Comparison of ENCODE assay signal across 1 cellular context in genomic region chr6:44387346-44388134, GRCh38.
TF ChIP-seq lines count a peak whose summit lies in the region.

TSS of gene CDC5L (plus strand) at chr6:44387706. CDS start at chr6:44387824, 118 bp downstream.

TF ChIP-seq in HepG2, 621 proteins besides CTCF, POLR2A, EP300 and RAD21 (continued from another document and continues in another):
- TF ChIP-seq HOXA7 (CRISPR knock-in tag; IDR thresholded peaks at IDR 0.05) (0 out of 2 replicates have a peak, but pooled peaks have one; percentile 61), PHF8 (CRISPR knock-in tag; IDR thresholded peaks at IDR 0.05) (peak; percentile 95), MTERF4 (CRISPR knock-in tag; IDR thresholded peaks at IDR 0.05) (no peak; the same call in 1 of the 2 replicates), HNF1B (CRISPR knock-in tag; IDR thresholded peaks at IDR 0.05) (peak; percentile 93), TP53 (CRISPR knock-in tag; conservative IDR thresholded peaks at IDR 0.05) (no peak), ATF6 (CRISPR knock-in tag; conservative IDR thresholded peaks at IDR 0.05) (0 out of 2 replicates have a peak, but pooled peaks have one; percentile 48), ZXDC (CRISPR knock-in tag; IDR thresholded peaks at IDR 0.05) (peak; percentile 98), PBX2 (CRISPR knock-in tag; IDR thresholded peaks at IDR 0.05) (no peak), HNF4A (CRISPR knock-in tag; IDR thresholded peaks at IDR 0.05) (no peak), ZNF747 (CRISPR knock-in tag; IDR thresholded peaks at IDR 0.05; ENCODE audit: borderline replicate concordance) (peak; percentile 84; the same call in 1 of the 2 replicates), TBP (CRISPR knock-in tag; IDR thresholded peaks at IDR 0.05) (no peak), E2F2 (CRISPR knock-in tag; IDR thresholded peaks at IDR 0.05; ENCODE audit: borderline replicate concordance) (no peak), PRDM4 (CRISPR knock-in tag; IDR thresholded peaks at IDR 0.05; ENCODE audit: borderline replicate concordance) (no peak), AGO1 (IDR thresholded peaks at IDR 0.05; ENCODE audit: low read depth, low read length, poor library complexity, severe bottlenecking) (peak; percentile 44), GMEB1 (CRISPR knock-in tag; IDR thresholded peaks at IDR 0.05; ENCODE audit: borderline replicate concordance) (peak; percentile 84), ZFP91 (CRISPR knock-in tag; IDR thresholded peaks at IDR 0.05; ENCODE audit: borderline replicate concordance) (peak; percentile 85), ZKSCAN8 (CRISPR knock-in tag; IDR thresholded peaks at IDR 0.05; ENCODE audit: borderline replicate concordance) (no peak; the same call in 1 of the 2 replicates), ARNT2 (CRISPR knock-in tag; IDR thresholded peaks at IDR 0.05; ENCODE audit: low read depth) (peak; percentile 100), HNRNPL (IDR thresholded peaks at IDR 0.05; ENCODE audit: low read depth, low read length) (0 out of 2 replicates have a peak, but pooled peaks have one; percentile 55), ZZZ3 (CRISPR knock-in tag; IDR thresholded peaks at IDR 0.05; ENCODE audit: borderline replicate concordance) (peak; percentile 84; the same call in 1 of the 2 replicates), PHF21A (CRISPR knock-in tag; IDR thresholded peaks at IDR 0.05) (peak; percentile 63; the same call in 1 of the 2 replicates), TFDP2 (CRISPR knock-in tag; IDR thresholded peaks at IDR 0.05) (peak; percentile 96), RELA (CRISPR knock-in tag; IDR thresholded peaks at IDR 0.05) (no peak; the same call in 1 of the 2 replicates), ZNF749 (CRISPR knock-in tag; IDR thresholded peaks at IDR 0.05; ENCODE audit: borderline replicate concordance) (peak; percentile 69; the same call in 1 of the 2 replicates), CHD4 (IDR thresholded peaks at IDR 0.05; ENCODE audit: borderline replicate concordance, low read length) (no peak; the same call in 1 of the 2 replicates), MAF1 (CRISPR knock-in tag; IDR thresholded peaks at IDR 0.05; ENCODE audit: borderline replicate concordance) (no peak), ZNF333 (CRISPR knock-in tag; IDR thresholded peaks at IDR 0.05; ENCODE audit: borderline replicate concordance) (peak; percentile 96), ZNF576 (CRISPR knock-in tag; IDR thresholded peaks at IDR 0.05) (0 out of 2 replicates have a peak, but pooled peaks have one; percentile 65), ZNF292 (CRISPR knock-in tag; IDR thresholded peaks at IDR 0.05; ENCODE audit: borderline replicate concordance, low read depth) (no peak), GATA4 (IDR thresholded peaks at IDR 0.05; ENCODE audit: borderline replicate concordance, low read depth) (peak; percentile 70; the same call in 1 of the 2 replicates), MYPOP (CRISPR knock-in tag; IDR thresholded peaks at IDR 0.05) (peak; percentile 80), RNF2 (conservative IDR thresholded peaks at IDR 0.05; ENCODE audit: low read depth) (peak; percentile 96), TBL1XR1 (IDR thresholded peaks at IDR 0.05; ENCODE audit: borderline replicate concordance, low read length, partially characterized antibody) (peak; percentile 69), ZNF382 (CRISPR knock-in tag; IDR thresholded peaks at IDR 0.05; ENCODE audit: borderline replicate concordance) (no peak), NFYC (CRISPR knock-in tag; IDR thresholded peaks at IDR 0.05) (peak; percentile 60), CREM (IDR thresholded peaks at IDR 0.05) (peak; percentile 97), CREM (CRISPR knock-in tag; IDR thresholded peaks at IDR 0.05) (no peak), KLF13 (CRISPR knock-in tag; IDR thresholded peaks at IDR 0.05) (no peak; the same call in 1 of the 2 replicates), MYNN (CRISPR knock-in tag; IDR thresholded peaks at IDR 0.05; ENCODE audit: low read depth) (peak; percentile 92), DPF2 (CRISPR knock-in tag; IDR thresholded peaks at IDR 0.05; ENCODE audit: borderline replicate concordance, low read depth) (peak; percentile 12; the same call in 1 of the 2 replicates), NFKBIZ (CRISPR knock-in tag; IDR thresholded peaks at IDR 0.05) (peak; percentile 47; the same call in 1 of the 2 replicates), AGO2 (optimal IDR thresholded peaks at IDR 0.05; ENCODE audit: low read depth, low read length) (peak; percentile 75)
